In the genomic region with DNA sequence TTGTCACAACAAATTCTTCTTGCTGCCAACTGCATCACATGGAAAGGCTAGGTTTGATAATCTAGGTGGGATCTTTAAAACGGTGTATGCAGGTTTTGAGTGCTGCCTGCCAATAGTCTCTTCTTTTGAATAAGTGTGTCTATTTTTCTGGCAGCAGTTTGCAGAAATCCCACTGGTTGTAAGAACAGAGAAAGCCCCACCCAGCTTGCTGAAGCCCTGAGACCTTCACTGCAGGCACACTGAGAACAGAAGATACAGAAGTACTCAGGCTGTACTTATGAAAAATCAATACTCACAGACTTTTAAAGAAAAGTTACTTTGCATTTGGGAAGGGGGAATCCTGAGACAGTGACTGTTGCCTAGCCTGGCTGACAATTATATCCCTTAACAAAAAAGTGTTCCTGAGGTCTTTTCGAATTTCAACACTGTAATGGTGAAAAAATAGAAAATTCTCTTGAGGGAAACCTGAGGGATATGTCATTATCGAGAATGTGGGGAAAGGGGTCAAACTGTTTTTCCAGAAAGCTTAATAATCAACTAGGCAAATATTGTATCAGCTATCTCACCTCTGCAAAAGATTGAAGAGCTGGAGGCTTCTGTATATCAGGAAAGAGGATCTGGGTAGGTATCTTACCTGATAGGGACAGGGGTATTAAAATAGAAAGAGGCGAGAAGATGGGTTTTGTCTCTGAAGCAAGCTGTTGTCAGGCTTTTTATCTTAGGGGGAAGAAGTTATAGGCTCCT, we compare ENCODE assay signal across 29 cellular contexts.
DNase-seq lines count a peak whose midpoint lies in the region; ATAC-seq, FAIRE-seq and TF ChIP-seq lines count a peak whose summit lies in the region.
"Had no signal": no experiment of that assay in that cellular context is flagged by ENCODE, and none has a peak within 500 bp of the region (broad histone marks: within the 10 kb centered on the region; RNA-seq: fewer than 3 reads in every experiment).

No MANE protein-coding gene starts in this region.

- H2AFZ ChIP-seq in DND-41 (ENCODE audit: low read depth, low read length), result no peak overlapping the region
- H2AFZ ChIP-seq: parathyroid adenoma had no signal

- peak; percentile 29 for DNase-seq in activated CD4-positive, alpha-beta T cell treated with anti-CD3 and anti-CD28 coated beads, Interleukin-2, amount 10 ng/mL, durations not matched to agents 7 days and 5 days
- DNase-seq in activated CD4-positive, alpha-beta T cell treated with anti-CD3 and anti-CD28 coated beads for 4 hours, result no peak
- peak; percentile 51 for DNase-seq in DND-41
- DNase-seq in WERI-Rb-1, result peak; percentile 5
- DNase-seq in naive thymus-derived CD4-positive, alpha-beta T cell, result peak in 4 of 9 donors; percentile 9 to 33 (median 29)
- DNase-seq in kidney, result no peak
- no peak for DNase-seq in uterus
- DNase-seq in ovary, result no peak
- DNase-seq: activated CD4-positive, alpha-beta T cell treated with anti-CD3 and anti-CD28 coated beads, Interleukin-2, amount 50 U/mL, for 1 hour; activated CD8-positive, alpha-beta memory T cell treated with anti-CD3 and anti-CD28 coated beads, Interleukin-2, amount 50 U/mL, for 48 hours; activated gamma-delta T cell; amniotic stem cell; BE2C; brain microvascular endothelial cell; GDM1; HCEC 1CT; lower lobe of right lung; MG63; NCI-H1417 treated with DMSO at 0.1 percent for 48 hours; NCI-H2081; NCI-H748 treated with DMSO at 0.1 percent for 48 hours; nephron progenitor cell; SJCRH30; stimulated activated CD4-positive, alpha-beta T cell treated with anti-CD3 and anti-CD28 coated beads, Interleukin-2, amount 100 ng/mL, for 24 hours had no signal

- H3K4me3 ChIP-seq in DND-41 (ENCODE audit: low read depth in 1 of 2, low read length in 2 of 2), result no peak overlapping the region
- no peak overlapping the region for H3K4me3 ChIP-seq in WERI-Rb-1 (ENCODE audit: low read depth, low read length)
- no peak overlapping the region for H3K4me3 ChIP-seq in naive thymus-derived CD4-positive, alpha-beta T cell (ENCODE audit: low read length)
- H3K4me3 ChIP-seq in kidney (ENCODE audit: low read length in 2 of 2), result no peak overlapping the region
- no peak overlapping the region for H3K4me3 ChIP-seq in uterus
- H3K4me3 ChIP-seq in ovary, result no peak overlapping the region
- H3K4me3 ChIP-seq: K562, lower lobe of right lung, MG63, right atrium auricular region, SJCRH30, tibial nerve had no signal

- H3K36me3 Mint-ChIP-seq in activated CD4-positive, alpha-beta T cell treated with anti-CD3 and anti-CD28 coated beads, Interleukin-2, amount 10 ng/mL, durations not matched to agents 7 days and 5 days (ENCODE audit: low read depth), result peaks cover 3% of the 10 kb centered on the region
- H3K36me3 Mint-ChIP-seq in naive thymus-derived CD4-positive, alpha-beta T cell, result peaks cover 0 to 41% (median 0%) of the 10 kb centered on the region in 5 donors

- H3K79me2 ChIP-seq in DND-41 (ENCODE audit: insufficient read depth, low read length), result no peaks in the 10 kb centered on the region
- H3K79me2 ChIP-seq: parathyroid adenoma had no signal

- TF ChIP-seq EP300 in ovary (IDR thresholded peaks at IDR 0.05), result no peak

- TF ChIP-seq POLR2A in uterus (IDR thresholded peaks at IDR 0.05), result no peak
- no peak for TF ChIP-seq POLR2A in ovary (IDR thresholded peaks at IDR 0.05)

- H3K4me2 ChIP-seq in DND-41 (ENCODE audit: insufficient read depth, low read length), result 0 out of 2 replicates have a peak overlapping the region, but pooled peaks have one; percentile 8

- no peaks in the 10 kb centered on the region for H4K20me1 ChIP-seq in DND-41 (ENCODE audit: insufficient read depth, low read length)

- peaks cover 69% of the 10 kb centered on the region for H3K4me1 Mint-ChIP-seq in activated CD4-positive, alpha-beta T cell treated with anti-CD3 and anti-CD28 coated beads, Interleukin-2, amount 10 ng/mL, durations not matched to agents 7 days and 5 days
- peaks cover 39 to 74% (median 49%) of the 10 kb centered on the region in 7 donors for H3K4me1 Mint-ChIP-seq in naive thymus-derived CD4-positive, alpha-beta T cell
- H3K4me1 Mint-ChIP-seq: nephron progenitor cell had no signal

- no peak for TF ChIP-seq CTCF in DND-41 (IDR thresholded peaks at IDR 0.05; ENCODE audit: borderline replicate concordance, extremely low read depth, low read length, poor library complexity, severe bottlenecking)
- TF ChIP-seq CTCF in WERI-Rb-1 (IDR thresholded peaks at IDR 0.05; ENCODE audit: low read depth, low read length), result no peak
- no peak for TF ChIP-seq CTCF in kidney (IDR thresholded peaks at IDR 0.05; ENCODE audit: borderline replicate concordance, extremely low read depth, insufficient read depth)
- no peak for TF ChIP-seq CTCF in uterus (IDR thresholded peaks at IDR 0.05)
- no peak for TF ChIP-seq CTCF in ovary (IDR thresholded peaks at IDR 0.05)

- CTCF ChIA-PET in activated CD4-positive, alpha-beta T cell treated with anti-CD3 and anti-CD28 coated beads, Interleukin-2, amount 10 ng/mL, durations not matched to agents 7 days and 5 days (lab: Charles Lee), result no interaction called here
- CTCF ChIA-PET in naive thymus-derived CD4-positive, alpha-beta T cell (lab: Charles Lee), result no interaction called here

- ATAC-seq in DND-41 (ENCODE audit: insufficient read depth, low read depth), result 0 out of 3 replicates have a peak, but pooled peaks have one; percentile 23
- peak; percentile 35 for ATAC-seq in naive thymus-derived CD4-positive, alpha-beta T cell
- ATAC-seq: K562, lower lobe of right lung had no signal

- H3K36me3 ChIP-seq in DND-41 (ENCODE audit: insufficient read depth, low read length) (no peaks in the 10 kb centered on the region), WERI-Rb-1 (no peaks in the 10 kb centered on the region), kidney (ENCODE audit: control insufficient read depth in 1 of 2, insufficient read depth in 2 of 2, low read length in 2 of 2) (no peaks in the 10 kb centered on the region), uterus (no peaks in the 10 kb centered on the region), ovary (no peaks in the 10 kb centered on the region)
- H3K36me3 ChIP-seq in naive thymus-derived CD4-positive, alpha-beta T cell (ENCODE audit: control insufficient read depth in 2 of 3, insufficient read depth in 3 of 3, low read length in 3 of 3), result no peaks in the 10 kb centered on the region
- H3K36me3 ChIP-seq: BE2C, brain microvascular endothelial cell, lower lobe of right lung, MG63, right atrium auricular region, SJCRH30, tibial nerve had no signal

- H3K27ac ChIP-seq in DND-41 (ENCODE audit: low read length), result peak overlapping the region; percentile 70
- no peak overlapping the region for H3K27ac ChIP-seq in WERI-Rb-1
- H3K27ac ChIP-seq in naive thymus-derived CD4-positive, alpha-beta T cell (ENCODE audit: low read depth, low read length), result peak overlapping the region; percentile 64
- H3K27ac ChIP-seq in kidney (ENCODE audit: low read depth in 2 of 2, low read length in 2 of 2), result no peak overlapping the region
- no peak overlapping the region for H3K27ac ChIP-seq in uterus
- no peak overlapping the region for H3K27ac ChIP-seq in ovary
- H3K27ac ChIP-seq: brain microvascular endothelial cell, lower lobe of right lung, parathyroid adenoma, right atrium auricular region, SJCRH30, tibial nerve had no signal

- no peaks in the 10 kb centered on the region for H3K27me3 ChIP-seq in DND-41 (ENCODE audit: insufficient read depth, low read length, poor library complexity)
- H3K27me3 ChIP-seq in WERI-Rb-1 (ENCODE audit: insufficient read depth, low read depth, severe bottlenecking), result no peaks in the 10 kb centered on the region
- no peaks in the 10 kb centered on the region for H3K27me3 ChIP-seq in naive thymus-derived CD4-positive, alpha-beta T cell (ENCODE audit: control insufficient read depth in 2 of 2, insufficient read depth in 2 of 2, low read length in 2 of 2)
- H3K27me3 ChIP-seq in uterus, result no peaks in the 10 kb centered on the region
- no peaks in the 10 kb centered on the region for H3K27me3 ChIP-seq in ovary
- H3K27me3 ChIP-seq: BE2C, brain microvascular endothelial cell, MG63, right atrium auricular region, SJCRH30, tibial nerve had no signal

- H3K9ac ChIP-seq in DND-41 (ENCODE audit: low read depth, low read length) (peak overlapping the region; percentile 5; the same call in 1 of the 2 replicates), kidney (ENCODE audit: low read length in 2 of 2) (no peak overlapping the region)
- H3K9ac ChIP-seq: parathyroid adenoma had no signal

- FAIRE-seq in kidney (lab: Jason Lieb, UNC), result no peak
- FAIRE-seq: GM18507, K562 had no signal

- intact Hi-C loops in naive thymus-derived CD4-positive, alpha-beta T cell (cut with micrococcal nuclease), result loop anchor here (5.0 kb wide), 3 partner anchors 60 to 200 kb away; partner anchors contain the start of gene LRFN2 (in 1 of the 2)
- intact Hi-C loops in kidney (cut with DNase I) (no loop called here), uterus (cut with DNase I; ENCODE audit: low total_unique reads) (no loop called here), ovary (cut with DNase I) (no loop called here)

- peaks cover 2% of the 10 kb centered on the region for H3K9me3 Mint-ChIP-seq in activated CD4-positive, alpha-beta T cell treated with anti-CD3 and anti-CD28 coated beads, Interleukin-2, amount 10 ng/mL, durations not matched to agents 7 days and 5 days
- peaks cover 0 to 8% (median 0%) of the 10 kb centered on the region in 11 donors for H3K9me3 Mint-ChIP-seq in naive thymus-derived CD4-positive, alpha-beta T cell
- H3K9me3 Mint-ChIP-seq: nephron progenitor cell had no signal

- H3K27me3 Mint-ChIP-seq in activated CD4-positive, alpha-beta T cell treated with anti-CD3 and anti-CD28 coated beads, Interleukin-2, amount 10 ng/mL, durations not matched to agents 7 days and 5 days, result peaks cover 4% of the 10 kb centered on the region
- peaks cover 0 to 10% (median 8%) of the 10 kb centered on the region in 5 donors for H3K27me3 Mint-ChIP-seq in naive thymus-derived CD4-positive, alpha-beta T cell

- H3K4me3 Mint-ChIP-seq in activated CD4-positive, alpha-beta T cell treated with anti-CD3 and anti-CD28 coated beads, Interleukin-2, amount 10 ng/mL, durations not matched to agents 7 days and 5 days, result peak overlapping the region; percentile 30
- H3K4me3 Mint-ChIP-seq in naive thymus-derived CD4-positive, alpha-beta T cell, result peak overlapping the region in 8 of 10 donors; percentile 6 to 72 (median 48)
- H3K4me3 Mint-ChIP-seq: nephron progenitor cell had no signal

- WGBS in ovary, 3 donors, result 67 to 79% (median 68%) methylated on average over 4 of the region's 4 CpGs

- no peaks in the 10 kb centered on the region for H3K9me3 ChIP-seq in DND-41 (ENCODE audit: insufficient read depth, low read length, severe bottlenecking)
- H3K9me3 ChIP-seq in WERI-Rb-1 (ENCODE audit: severe bottlenecking), result no peaks in the 10 kb centered on the region
- H3K9me3 ChIP-seq in naive thymus-derived CD4-positive, alpha-beta T cell (ENCODE audit: control insufficient read depth in 2 of 3, low read length in 3 of 3), result no peaks in the 10 kb centered on the region
- H3K9me3 ChIP-seq in kidney (ENCODE audit: control insufficient read depth in 1 of 2, low read length in 2 of 2), result no peaks in the 10 kb centered on the region
- H3K9me3 ChIP-seq in uterus, result no peaks in the 10 kb centered on the region
- H3K9me3 ChIP-seq in ovary, result no peaks in the 10 kb centered on the region
- H3K9me3 ChIP-seq: BE2C, lower lobe of right lung, MG63, right atrium auricular region, SJCRH30, tibial nerve had no signal

- POLR2A ChIA-PET in activated CD4-positive, alpha-beta T cell treated with anti-CD3 and anti-CD28 coated beads, Interleukin-2, amount 10 ng/mL, durations not matched to agents 7 days and 5 days (lab: Charles Lee), result no interaction called here
- POLR2A ChIA-PET in naive thymus-derived CD4-positive, alpha-beta T cell (lab: Charles Lee), result no interaction called here

- peak overlapping the region; percentile 61 for H3K27ac Mint-ChIP-seq in activated CD4-positive, alpha-beta T cell treated with anti-CD3 and anti-CD28 coated beads, Interleukin-2, amount 10 ng/mL, durations not matched to agents 7 days and 5 days
- peak overlapping the region; percentile 37 to 94 (median 89) for H3K27ac Mint-ChIP-seq in naive thymus-derived CD4-positive, alpha-beta T cell
- H3K27ac Mint-ChIP-seq: nephron progenitor cell had no signal

- H3K4me1 ChIP-seq in DND-41 (ENCODE audit: insufficient read depth, low read length) (peaks cover 60% of the 10 kb centered on the region), kidney (ENCODE audit: control insufficient read depth in 1 of 2, insufficient read depth in 1 of 2, low read depth in 1 of 2, low read length in 2 of 2) (no peaks in the 10 kb centered on the region), uterus (no peaks in the 10 kb centered on the region), ovary (ENCODE audit: insufficient read depth) (no peaks in the 10 kb centered on the region)
- peaks cover 0 to 69% of the 10 kb centered on the region in 2 donors for H3K4me1 ChIP-seq in naive thymus-derived CD4-positive, alpha-beta T cell (ENCODE audit: control insufficient read depth in 2 of 2, insufficient read depth in 2 of 2, low read length in 2 of 2)
- H3K4me1 ChIP-seq: lower lobe of right lung, parathyroid adenoma, right atrium auricular region, SJCRH30, tibial nerve had no signal

Comparison
In these comparisons a context has a peak if more than half of its experiments do, and no peak if none do; other contexts are left out.
1. DNase-seq: peak in activated CD4-positive, alpha-beta T cell treated with anti-CD3 and anti-CD28 coated beads, Interleukin-2, amount 10 ng/mL, durations not matched to agents 7 days and 5 days (single experiment), DND-41 (single experiment) and WERI-Rb-1 (single experiment); none in activated CD4-positive, alpha-beta T cell treated with anti-CD3 and anti-CD28 coated beads for 4 hours (0 of 2), kidney (single experiment), uterus (0 of 2) and ovary (0 of 5).
2. H3K27ac ChIP-seq: peak in DND-41 (single experiment) and naive thymus-derived CD4-positive, alpha-beta T cell (single experiment); none in WERI-Rb-1 (single experiment), kidney (0 of 2), uterus (0 of 2) and ovary (0 of 2).
3. intact Hi-C loops: an anchor here in naive thymus-derived CD4-positive, alpha-beta T cell (5.0 kb wide); none called in kidney, uterus and ovary.